ENCODE assay signal across 19 cellular contexts in genomic region chr12:113267621-113268020, GRCh38.
"Had no signal": no experiment of that assay in that cellular context is flagged by ENCODE, and none has a peak within 500 bp of the region (broad histone marks: within the 10 kb centered on the region; RNA-seq: fewer than 3 reads in every experiment).

No MANE protein-coding gene starts in this region.

- H3K4me3 Mint-ChIP-seq: activated B cell treated with CpG ODN at 0.5 μM for 24 hours; activated T-cell treated with anti-CD3 and anti-CD28 coated beads, Interleukin-2, amount 50 U/mL, for 4 hours; mesothelial cell of epicardium; nephron progenitor cell had no signal

- H3K27me3 ChIP-seq: cardiac muscle cell, esophagus muscularis mucosa, heart right ventricle, upper lobe of left lung had no signal

- H3K4me3 ChIP-seq: cardiac muscle cell, esophagus muscularis mucosa, heart right ventricle, lung, upper lobe of left lung had no signal

- ATAC-seq: activated T-cell treated with anti-CD3 and anti-CD28 coated beads, Interleukin-2, amount 50 U/mL, for 4 hours; heart right ventricle; stimulated activated naive CD8-positive, alpha-beta T cell treated with anti-CD3 and anti-CD28 coated beads, Interleukin-15, Interleukin-2, amounts not matched to agents 100 U/mL and 50 U/mL, for 24 hours had no signal

- H3K27ac Mint-ChIP-seq: activated B cell treated with CpG ODN at 0.5 μM for 24 hours, mesothelial cell of epicardium had no signal

- H3K9me3 ChIP-seq: esophagus muscularis mucosa, heart right ventricle, upper lobe of left lung had no signal

- H3K27ac ChIP-seq: cardiac muscle cell, esophagus muscularis mucosa, upper lobe of left lung had no signal

- DNase-seq: activated B cell treated with CpG ODN at 0.5 μM for 24 hours; activated CD4-positive, alpha-beta T cell treated with anti-CD3 and anti-CD28 coated beads for 4 hours; activated CD8-positive, alpha-beta memory T cell treated with anti-CD3 and anti-CD28 coated beads, Interleukin-2, amount 50 U/mL, for 4 hours; activated naive CD4-positive, alpha-beta T cell treated with anti-CD3 and anti-CD28 coated beads, Interleukin-2, amount 50 U/mL, for 16 hours; activated T-cell treated with anti-CD3 and anti-CD28 coated beads, Interleukin-2, amount 50 U/mL, for 4 hours; heart right ventricle; nephron progenitor cell; nucleus accumbens; retina; stimulated activated naive CD8-positive, alpha-beta T cell treated with anti-CD3 and anti-CD28 coated beads, Interleukin-15, Interleukin-2, amounts not matched to agents 100 U/mL and 50 U/mL, for 24 hours; substantia nigra; T-helper 1 cell; T-helper 9 cell; upper lobe of left lung had no signal

- FAIRE-seq: colon had no signal

- H3K27me3 Mint-ChIP-seq: activated B cell treated with CpG ODN at 0.5 μM for 24 hours had no signal

- H3K9me3 Mint-ChIP-seq: activated B cell treated with CpG ODN at 0.5 μM for 24 hours; activated T-cell treated with anti-CD3 and anti-CD28 coated beads, Interleukin-2, amount 50 U/mL, for 4 hours; mesothelial cell of epicardium; nephron progenitor cell had no signal

- H3K36me3 ChIP-seq: cardiac muscle cell had no signal
